ENCODE assay signal across 20 cellular contexts in genomic region chr18:14914126-14914525, GRCh38.
A peak's percentile ranks its signal among the peaks of the same experiment; 100 is the strongest.
DNase-seq lines count a peak whose midpoint lies in the region; ATAC-seq and TF ChIP-seq lines count a peak whose summit lies in the region.
"Had no signal": no experiment of that assay in that cellular context is flagged by ENCODE, and none has a peak within 500 bp of the region (broad histone marks: within the 10 kb centered on the region; RNA-seq: fewer than 3 reads in every experiment).

No MANE protein-coding gene starts in this region.

- peak overlapping the region in 3 of 4 donors; percentile 5 to 60 (median 29) for H3K27ac ChIP-seq in body of pancreas
- H3K27ac ChIP-seq: A549, SJSA1 had no signal

- no peaks in the 10 kb centered on the region for H3K36me3 ChIP-seq in body of pancreas (replicated peaks in 1 of 2; ENCODE audit: insufficient read depth in 1 of 2, low read depth in 2 of 2)
- H3K36me3 ChIP-seq: SJSA1 had no signal

- H3K4me3 Mint-ChIP-seq in Calu3 (ENCODE audit: low read depth, unreplicated experiment), result no peak overlapping the region
- H3K4me3 Mint-ChIP-seq: CD4-positive, alpha-beta T cell had no signal

- no peak overlapping the region for H3K4me3 ChIP-seq in body of pancreas
- H3K4me3 ChIP-seq: A549, SJSA1 had no signal

- no peaks in the 10 kb centered on the region for H3K9me3 ChIP-seq in body of pancreas
- H3K9me3 ChIP-seq: A549 had no signal

- peaks cover 13% of the 10 kb centered on the region for H3K4me1 Mint-ChIP-seq in Calu3 (ENCODE audit: low read depth, unreplicated experiment)

- H3K36me3 Mint-ChIP-seq in Calu3 (ENCODE audit: insufficient read depth, unreplicated experiment), result no peaks in the 10 kb centered on the region

- no TSS peak for BruUV-seq in Calu3 (replicated peaks; lab: Mats Ljungman, UMichigan)

- TF ChIP-seq POLR2A in body of pancreas (IDR thresholded peaks at IDR 0.05), result no peak

- CTCF ChIA-PET in Calu3 (lab: Charles Lee), result interaction anchor here (0.6 kb wide), 1 partner anchor 8 kb away, joined by 6 read pairs; no protein-coding TSS in a partner anchor

- H3K27ac Mint-ChIP-seq in Calu3 (ENCODE audit: unreplicated experiment), result peak overlapping the region; percentile 31
- H3K27ac Mint-ChIP-seq: CD4-positive, alpha-beta T cell had no signal

- H3K27me3 ChIP-seq in body of pancreas, result no peaks in the 10 kb centered on the region
- H3K27me3 ChIP-seq: SJSA1 had no signal

- DNase-seq in Calu3 (no peak), NCI-H226 (peak; percentile 29), body of pancreas (no peak), glomerular visceral epithelial cell (ENCODE audit: extremely low spot score) (peak; percentile 6), DMS153 treated with DMSO at 0.1 percent for 48 hours (lab: John Stamatoyannopoulos, UW; ENCODE audit: unreplicated experiment) (no peak), DMS53 treated with DMSO at 0.1 percent for 48 hours (lab: John Stamatoyannopoulos, UW; ENCODE audit: unreplicated experiment) (no peak)
- DNase-seq: CD4-positive, alpha-beta T cell; DMS79 treated with DMSO at 0.1 percent for 48 hours; HCEC 1CT; KBM-7; NCI-H187; NCI-H2107; NCI-H524; NCI-H82; SW 1271 had no signal

- intact Hi-C loops in Calu3 (cut with micrococcal nuclease; ENCODE audit: unreplicated experiment) (no loop called here), body of pancreas (cut with DNase I) (no loop called here)

- peaks cover 10% of the 10 kb centered on the region for H3K9me3 Mint-ChIP-seq in Calu3 (ENCODE audit: low read depth, unreplicated experiment)
- H3K9me3 Mint-ChIP-seq: CD4-positive, alpha-beta T cell had no signal

- ATAC-seq in body of pancreas, result peak; percentile 75
- ATAC-seq in GM21723 (IDR thresholded peaks at IDR 0.05; ENCODE audit: unreplicated experiment), result no peak
- no peak for ATAC-seq in HG02885 (IDR thresholded peaks at IDR 0.05; ENCODE audit: poor library complexity, unreplicated experiment)
- ATAC-seq: A549, HepG2 had no signal

- no peaks in the 10 kb centered on the region for H3K4me1 ChIP-seq in body of pancreas
- H3K4me1 ChIP-seq: A549, SJSA1 had no signal

- TF ChIP-seq CTCF in Calu3 (IDR thresholded peaks at IDR 0.05; ENCODE audit: unreplicated experiment), result no peak
- TF ChIP-seq CTCF in body of pancreas (IDR thresholded peaks at IDR 0.05), result no peak

- no peaks in the 10 kb centered on the region for H3K27me3 Mint-ChIP-seq in Calu3 (ENCODE audit: unreplicated experiment)
- H3K27me3 Mint-ChIP-seq: CD4-positive, alpha-beta T cell had no signal

Comparison
In these comparisons a context has a peak if more than half of its experiments do, and no peak if none do; other contexts are left out.
1. DNase-seq: peak in NCI-H226 (single experiment) and glomerular visceral epithelial cell (single experiment); none in Calu3 (single experiment), body of pancreas (0 of 4), DMS153 treated with DMSO at 0.1 percent for 48 hours (single experiment) and DMS53 treated with DMSO at 0.1 percent for 48 hours (single experiment).